Comparison of ENCODE assay signal across 8 cellular contexts in genomic region chr14:24135584-24135833, GRCh38. TPM values are rescaled to one million over a fixed set of nuclear protein-coding genes. Genes with fewer than 3 reads are reported as not detected.
DNase-seq lines count a peak whose midpoint lies in the region; ATAC-seq and TF ChIP-seq lines count a peak whose summit lies in the region.

No MANE protein-coding gene starts in this region.

- in situ Hi-C loops in HAP-1 (cut with MboI; ENCODE audit: low sequenced_read_pairs): no loop called here

- H3K27me3 Mint-ChIP-seq in CD14-positive monocyte (ENCODE audit: low read depth in 3 of 3): no peaks in the 10 kb centered on the region
- no peaks in the 10 kb centered on the region for H3K27me3 Mint-ChIP-seq in activated CD4-positive, alpha-beta memory T cell treated with anti-CD3 and anti-CD28 coated beads for 36 hours

- peak overlapping the region; percentile 82 for H3K4me3 ChIP-seq in HAP-1
- H3K4me3 ChIP-seq in iPS-20b (ENCODE audit: low read length): peak overlapping the region; percentile 78

- H3K4me1 Mint-ChIP-seq in CD14-positive monocyte: peaks cover 51% of the 10 kb centered on the region
- H3K4me1 Mint-ChIP-seq in activated CD4-positive, alpha-beta memory T cell treated with anti-CD3 and anti-CD28 coated beads for 36 hours (ENCODE audit: low read depth): peaks cover 55% of the 10 kb centered on the region

- peaks cover 38 to 49% of the 10 kb centered on the region in 2 donors for H3K36me3 Mint-ChIP-seq in CD14-positive monocyte
- H3K36me3 Mint-ChIP-seq in activated CD4-positive, alpha-beta memory T cell treated with anti-CD3 and anti-CD28 coated beads for 36 hours: peaks cover 34% of the 10 kb centered on the region

- H3K9me3 ChIP-seq in HAP-1 (no peaks in the 10 kb centered on the region), iPS-20b (ENCODE audit: insufficient read depth, low read depth, low read length) (no peaks in the 10 kb centered on the region)

- peak overlapping the region; percentile 88 to 94 for H3K4me3 Mint-ChIP-seq in CD14-positive monocyte
- H3K4me3 Mint-ChIP-seq in activated CD4-positive, alpha-beta memory T cell treated with anti-CD3 and anti-CD28 coated beads for 36 hours: peak overlapping the region; percentile 80

- CTCF ChIA-PET in activated CD4-positive, alpha-beta memory T cell treated with anti-CD3 and anti-CD28 coated beads for 36 hours (lab: Charles Lee): interaction anchor here (1.0 to 7.1 kb wide), 8 partner anchors 11 to 174 kb away, joined by 3 to 59 read pairs (median 13); partner anchors contain the start of genes DCAF11, IRF9, LTB4R2 and NRL

- intact Hi-C loops in CD14-positive monocyte (cut with micrococcal nuclease): loop anchor here in 1 of 2 donors (10.0 kb wide), 1 partner anchor 99 kb away; the partner anchor contains the start of genes GMPR2 and NEDD8
- intact Hi-C loops in activated CD4-positive, alpha-beta memory T cell treated with anti-CD3 and anti-CD28 coated beads for 36 hours (cut with micrococcal nuclease): no loop called here

- H3K27ac ChIP-seq in iPS-20b (ENCODE audit: low read length): no peak overlapping the region

- ATAC-seq in GM21423 (IDR thresholded peaks at IDR 0.05; ENCODE audit: unreplicated experiment): no peak

- peak overlapping the region; percentile 67; the same call in 1 of the 2 replicates for H3K9ac ChIP-seq in iPS-20b (ENCODE audit: low read depth, low read length)

- H3K36me3 ChIP-seq in HAP-1 (replicated peaks) (peaks cover 30% of the 10 kb centered on the region), iPS-20b (ENCODE audit: insufficient read depth, low read depth, low read length) (peaks cover 25% of the 10 kb centered on the region)

- no peak for DNase-seq in CD14-positive monocyte (ENCODE audit: low spot score)
- DNase-seq in HAP-1 (ENCODE audit: low spot score in 2 of 2): no peak
- no peak for DNase-seq in activated CD4-positive, alpha-beta memory T cell treated with anti-CD3 and anti-CD28 coated beads for 36 hours
- peak; percentile 17 for DNase-seq in superior temporal gyrus (ENCODE audit: extremely low spot score)
- DNase-seq in cortex of kidney (lab: John Stamatoyannopoulos, UW): no peak
- no peak for DNase-seq in NCI-H510A (lab: John Stamatoyannopoulos, UW)

- H3K27ac Mint-ChIP-seq in CD14-positive monocyte: peak overlapping the region; percentile 53 to 94 (median 79)
- peak overlapping the region; percentile 96 for H3K27ac Mint-ChIP-seq in activated CD4-positive, alpha-beta memory T cell treated with anti-CD3 and anti-CD28 coated beads for 36 hours

- H3K27me3 ChIP-seq in HAP-1 (ENCODE audit: low read depth) (no peaks in the 10 kb centered on the region), iPS-20b (ENCODE audit: insufficient read depth, low read length) (no peaks in the 10 kb centered on the region)

- H3K4me1 ChIP-seq in HAP-1 (peaks cover 21% of the 10 kb centered on the region), iPS-20b (ENCODE audit: insufficient read depth, low read length) (peaks cover 15% of the 10 kb centered on the region)

- POLR2A ChIA-PET in activated CD4-positive, alpha-beta memory T cell treated with anti-CD3 and anti-CD28 coated beads for 36 hours (lab: Charles Lee): interaction anchor here (0.7 to 4.9 kb wide), 13 partner anchors 9 to 135 kb away, joined by 3 to 73 read pairs (median 5); partner anchors contain the start of genes CHMP4A, DCAF11, IPO4 and IRF9

- no peak for TF ChIP-seq CTCF in CD14-positive monocyte (IDR thresholded peaks at IDR 0.05)

- peaks cover 0 to 1% (median 0%) of the 10 kb centered on the region in 7 donors for H3K9me3 Mint-ChIP-seq in CD14-positive monocyte
- no peaks in the 10 kb centered on the region for H3K9me3 Mint-ChIP-seq in activated CD4-positive, alpha-beta memory T cell treated with anti-CD3 and anti-CD28 coated beads for 36 hours

RNA-seq across cellular contexts. Expression of gene PSME1, which starts 0.5 kb away (rescaled TPM):
- 100 to 1,000 TPM; 729 to 759 TPM for polyA plus RNA-seq in CD14-positive monocyte
- total RNA-seq in activated CD4-positive, alpha-beta memory T cell treated with anti-CD3 and anti-CD28 coated beads for 36 hours: 100 to 1,000 TPM; 403 to 427 TPM

RNA-seq across cellular contexts. Expression of gene FITM1, which starts 5.0 kb away (rescaled TPM):
- polyA plus RNA-seq in CD14-positive monocyte: not detected
- total RNA-seq in activated CD4-positive, alpha-beta memory T cell treated with anti-CD3 and anti-CD28 coated beads for 36 hours: under 1 TPM in 1 of 2 experiments, not detected in 1; 0.86 TPM

RNA-seq across cellular contexts. Expression of gene EMC9, which starts 5.9 kb away (rescaled TPM):
- 1 to 10 TPM; 8.5 to 9.4 TPM for polyA plus RNA-seq in CD14-positive monocyte
- 10 to 100 TPM; 40.0 to 40.9 TPM for total RNA-seq in activated CD4-positive, alpha-beta memory T cell treated with anti-CD3 and anti-CD28 coated beads for 36 hours

RNA-seq across cellular contexts. Expression of gene PSME2, which starts 10.9 kb away (rescaled TPM):
- polyA plus RNA-seq in CD14-positive monocyte: 100 to 1,000 TPM; 579 to 593 TPM
- total RNA-seq in activated CD4-positive, alpha-beta memory T cell treated with anti-CD3 and anti-CD28 coated beads for 36 hours: 100 to 1,000 TPM; 404 to 411 TPM

RNA-seq across cellular contexts. Expression of gene RNF31, which starts 11.8 kb away (rescaled TPM):
- polyA plus RNA-seq in CD14-positive monocyte: 10 to 100 TPM; 30.7 to 36.8 TPM
- 10 to 100 TPM; 75.5 to 80.4 TPM for total RNA-seq in activated CD4-positive, alpha-beta memory T cell treated with anti-CD3 and anti-CD28 coated beads for 36 hours
